Comparison of ENCODE assay signal across 9 cellular contexts in the genomic region with DNA sequence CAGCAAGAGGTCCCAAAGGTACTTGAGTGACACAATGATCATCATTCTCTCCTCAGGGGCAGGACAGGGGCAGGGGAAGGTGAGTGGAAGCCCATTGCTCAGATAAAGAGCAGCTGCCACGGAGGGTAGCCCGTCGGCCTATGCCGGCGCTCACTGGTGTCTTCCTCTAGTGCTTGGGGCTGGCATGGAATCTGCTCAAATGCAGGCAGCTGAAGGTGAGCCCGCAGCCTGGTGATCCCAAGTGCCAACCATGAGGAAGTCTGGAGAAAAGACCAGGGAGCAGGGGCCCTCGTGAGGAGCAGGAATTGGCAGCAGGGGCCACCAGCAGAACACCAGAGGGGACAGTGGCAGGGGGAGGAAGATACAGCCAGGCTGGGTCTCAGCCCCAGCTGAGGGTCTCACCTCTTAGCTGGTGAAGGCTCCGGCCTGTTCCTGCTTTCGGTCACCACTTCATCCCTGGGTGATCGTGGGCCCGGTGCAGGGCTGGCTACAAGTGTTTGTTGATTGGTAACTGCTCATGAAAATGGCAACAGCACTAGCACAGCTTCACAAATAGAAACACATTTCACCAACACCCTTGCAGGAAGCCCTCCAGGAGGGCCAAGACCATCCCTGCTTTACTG. TPM values are rescaled to one million over a fixed set of nuclear protein-coding genes. Genes with fewer than 3 reads are reported as not detected.
DNase-seq lines count a peak whose midpoint lies in the region; ATAC-seq, FAIRE-seq and TF ChIP-seq lines count a peak whose summit lies in the region.
"Had no signal": no experiment of that assay in that cellular context is flagged by ENCODE, and none has a peak within 500 bp of the region (broad histone marks: within the 10 kb centered on the region; RNA-seq: fewer than 3 reads in every experiment).

No MANE protein-coding gene starts in this region.

- WGBS in K562 (ENCODE audit: insufficient coverage, low coverage, missing lambda C conversion rate) = 93% methylated on average over 7 of the region's 11 CpGs

- H3K4me1 ChIP-seq in K562 (replicated peaks in 1 of 2; ENCODE audit: control insufficient read depth in 2 of 2, insufficient read depth in 2 of 2, low read length in 2 of 2) = peaks cover 0 to 20% of the 10 kb centered on the region in 2 experiments; a peak in 2 of 5 replicates
- H3K4me1 ChIP-seq: body of pancreas had no signal

- H3K79me2 ChIP-seq in K562 (ENCODE audit: control insufficient read depth, insufficient read depth, low read length) = no peaks in the 10 kb centered on the region

- H3K4me3 Mint-ChIP-seq in natural killer cell treated with Interleukin-12 subunit alpha and Interleukin-12 subunit beta and Interleukin-15 and Interleukin-18, amount 100 ng/mL, for 72 hours = peak overlapping the region; percentile 82

- ATAC-seq in HG03342 (IDR thresholded peaks at IDR 0.05; ENCODE audit: unreplicated experiment) (peak; percentile 3), K562 (no peak)
- no peak for ATAC-seq in natural killer cell treated with Interleukin-12 subunit alpha and Interleukin-12 subunit beta and Interleukin-15 and Interleukin-18, amount 100 ng/mL, for 72 hours
- ATAC-seq: body of pancreas had no signal

- H3K9ac ChIP-seq in K562 (ENCODE audit: insufficient read depth in 1 of 2, low read depth in 2 of 2, low read length in 2 of 2) = no peak overlapping the region

- TF ChIP-seq POLR2A in K562 (conservative IDR thresholded peaks at IDR 0.05) = no peak

- peaks cover 70 to 72% of the 10 kb centered on the region in 2 donors for H3K4me1 Mint-ChIP-seq in natural killer cell treated with Interleukin-12 subunit alpha and Interleukin-12 subunit beta and Interleukin-15 and Interleukin-18, amount 100 ng/mL, for 72 hours (ENCODE audit: low read depth in 2 of 2)

- peaks cover 46% of the 10 kb centered on the region for H3K36me3 ChIP-seq in K562 (ENCODE audit: control insufficient read depth, insufficient read depth, low read length)

- CTCF ChIA-PET in GM10248 (lab: Yijun Ruan, JAX) (interaction anchor here (1.0 to 3.2 kb wide), 4 partner anchors 26 to 103 kb away, joined by 5 to 15 read pairs (median 6); a partner anchor contains a TSS), K562 (lab: Yijun Ruan, JAX; ENCODE audit: low intra/inter-chr PET ratio) (interaction anchor here (2.1 to 4.0 kb wide), 2 partner anchors 46 to 77 kb away, joined by 10 to 27 read pairs; no protein-coding TSS in a partner anchor)

- H4K20me1 ChIP-seq in K562 (replicated peaks; ENCODE audit: control insufficient read depth, insufficient read depth, low read length) = no peaks in the 10 kb centered on the region

- in situ Hi-C loops in K562 (cut with MboI) = no loop called here

- H3K4me3 ChIP-seq in K562 = no peak overlapping the region
- H3K4me3 ChIP-seq: body of pancreas had no signal

- no peaks in the 10 kb centered on the region for H3K9me3 Mint-ChIP-seq in natural killer cell treated with Interleukin-12 subunit alpha and Interleukin-12 subunit beta and Interleukin-15 and Interleukin-18, amount 100 ng/mL, for 72 hours

- POLR2A ChIA-PET in GM10248 (lab: Yijun Ruan, JAX) = interaction anchor here (0.7 kb wide), 1 partner anchor 52 kb away, joined by 4 read pairs; a partner anchor contains a TSS
- POLR2A ChIA-PET in K562 (lab: Yijun Ruan, JAX) = interaction anchor here (0.8 to 1.8 kb wide), 4 partner anchors 11 to 52 kb away, joined by 3 to 7 read pairs (median 4); a partner anchor contains a TSS

- H3K9me1 ChIP-seq in K562 (ENCODE audit: control insufficient read depth, insufficient read depth, low read length) = peaks cover 3% of the 10 kb centered on the region

- no peak overlapping the region for H3K4me2 ChIP-seq in K562 (ENCODE audit: insufficient read depth, low read length)

- H3K27me3 Mint-ChIP-seq in natural killer cell treated with Interleukin-12 subunit alpha and Interleukin-12 subunit beta and Interleukin-15 and Interleukin-18, amount 100 ng/mL, for 72 hours = no peaks in the 10 kb centered on the region

- TF ChIP-seq EP300 in K562 (IDR thresholded peaks at IDR 0.05; ENCODE audit: low read length) = no peak

- TF ChIP-seq RAD21 in K562 (CRISPR knock-in tag; conservative IDR thresholded peaks at IDR 0.05 in 1 of 2, IDR thresholded peaks at IDR 0.05 in 1 of 2) = no peak

- FAIRE-seq in K562 (lab: Jason Lieb, UNC) = no peak

- DNase-seq in GM10248 (ENCODE audit: extremely low spot score) = peak; percentile 31
- DNase-seq in K562 (ENCODE audit: extremely low read depth in 1 of 4, low spot score in 3 of 4) = no peak
- no peak for DNase-seq in natural killer cell treated with Interleukin-12 subunit alpha and Interleukin-12 subunit beta and Interleukin-15 and Interleukin-18, amount 100 ng/mL, for 72 hours (ENCODE audit: low spot score)
- no peak for DNase-seq in stimulated activated CD4-positive, alpha-beta T cell treated with anti-CD3 and anti-CD28 coated beads, Interleukin-4, amount 100 ng/mL, for 24 hours
- DNase-seq in superior temporal gyrus (ENCODE audit: extremely low spot score) = no peak
- no peak for DNase-seq in hepatic stellate cell (ENCODE audit: low spot score)
- DNase-seq: body of pancreas, erythroblast had no signal

- H3K27ac ChIP-seq in K562 (ENCODE audit: extremely low read depth, low read depth, low read length) = peak overlapping the region; percentile 30; the same call in 1 of the 3 replicates
- H3K27ac ChIP-seq: body of pancreas had no signal

- no peak overlapping the region for H2AFZ ChIP-seq in K562 (ENCODE audit: low read depth, low read length)

- H3K27me3 ChIP-seq in K562 (ENCODE audit: control insufficient read depth in 2 of 2, insufficient read depth in 2 of 2, low read length in 2 of 2) = no peaks in the 10 kb centered on the region
- H3K27me3 ChIP-seq: body of pancreas had no signal

- TF ChIP-seq CTCF in GM10248 (IDR thresholded peaks at IDR 0.05; ENCODE audit: control extremely low read depth, extremely low read depth, low read depth, missing control alignments) (no peak), K562 (IDR thresholded peaks at IDR 0.05 in 2 of 3, conservative IDR thresholded peaks at IDR 0.05 in 1 of 3; ENCODE audit: insufficient read depth in 2 of 3, low read depth in 1 of 3, low read length in 3 of 3) (no peak)

- intact Hi-C loops in K562 (cut with micrococcal nuclease) = no loop called here

- BruUV-seq in K562 (replicated peaks; lab: Mats Ljungman, UMichigan) = no TSS peak

- peaks cover 9% of the 10 kb centered on the region for H3K36me3 Mint-ChIP-seq in natural killer cell treated with Interleukin-12 subunit alpha and Interleukin-12 subunit beta and Interleukin-15 and Interleukin-18, amount 100 ng/mL, for 72 hours

- H3K9me3 ChIP-seq in K562 (replicated peaks; ENCODE audit: control insufficient read depth, insufficient read depth, low read depth, low read length) = no peaks in the 10 kb centered on the region
- H3K9me3 ChIP-seq: body of pancreas had no signal

- peak overlapping the region; percentile 95 to 96 for H3K27ac Mint-ChIP-seq in natural killer cell treated with Interleukin-12 subunit alpha and Interleukin-12 subunit beta and Interleukin-15 and Interleukin-18, amount 100 ng/mL, for 72 hours

RNA-seq across cellular contexts. Expression of a gene that starts 24.7 kb away (rescaled TPM):
- total RNA-seq in K562 (2011; cell fraction: chromatin; rRNA removed; ENCODE audit: low replicate concordance) = 91.7 and 117 TPM in 2 replicates
- total RNA-seq in K562 (2011; cell fraction: nucleolus; rRNA removed) = 53.4 and 61.7 TPM in 2 replicates
- 62.0 and 75.0 TPM in 2 replicates for total RNA-seq in K562 (2011; cell fraction: nucleoplasm; rRNA removed)
- 46.1 and 58.1 TPM in 2 replicates for total RNA-seq in K562 (2014; rRNA removed)
- 18.4 and 22.1 TPM in 2 replicates for total RNA-seq in K562 (2014; rRNA removed; fragmentation: Illumina TruSeq; extraction: Trizol)
- total RNA-seq in K562 (2015; rRNA removed; fragmentation: Illumina TruSeq; extraction: Trizol) = 18.0 and 19.3 TPM in 2 replicates
- total RNA-seq in K562 (2021) = 51.7 and 54.2 TPM in 2 replicates
- polyA plus RNA-seq in K562 (2011; rRNA removed) = 37.6 and 58.2 TPM in 2 replicates
- 41.1 and 50.2 TPM in 2 replicates for polyA plus RNA-seq in K562 (2011; cell fraction: cytosol; rRNA removed)
- 71.7 and 92.4 TPM in 2 replicates for polyA plus RNA-seq in K562 (2011; cell fraction: nucleus; rRNA removed)
- polyA plus RNA-seq in K562 (2012) = 38.5 and 194 TPM in 2 replicates
- 26.5 and 37.1 TPM in 2 replicates for polyA plus RNA-seq in K562 (2014; fragmentation: Illumina TruSeq; extraction: Trizol)
- 1 to 10 TPM; 5.9 to 8.3 TPM for polyA plus RNA-seq in K562 (2014; fragmentation: Nextera tagmentation; extraction: Ambion mirVana)
- polyA plus RNA-seq in K562 (2014; rRNA removed) = 52.7 and 59.3 TPM in 2 replicates
- 16.0 and 22.1 TPM in 2 replicates for polyA minus RNA-seq in K562 (2011; rRNA and poly(A)+ RNA removed)
- 16.1 and 28.0 TPM in 2 replicates for polyA minus RNA-seq in K562 (2011; cell fraction: cytosol; rRNA and poly(A)+ RNA removed)
- polyA minus RNA-seq in K562 (2011; cell fraction: nucleus; rRNA and poly(A)+ RNA removed) = 15.3 and 29.2 TPM in 2 replicates
- total RNA-seq in natural killer cell treated with Interleukin-12 subunit alpha and Interleukin-12 subunit beta and Interleukin-15 and Interleukin-18, amount 100 ng/mL, for 72 hours = 100 to 1,000 TPM; 157 to 159 TPM

RNA-seq across cellular contexts. Expression of a gene that starts 29.5 kb away (rescaled TPM):
- total RNA-seq in K562 (2011; cell fraction: chromatin; rRNA removed; ENCODE audit: low replicate concordance) = 62.9 and 93.5 TPM in 2 replicates
- total RNA-seq in K562 (2011; cell fraction: nucleolus; rRNA removed) = 46.9 and 48.3 TPM in 2 replicates
- 55.8 and 62.3 TPM in 2 replicates for total RNA-seq in K562 (2011; cell fraction: nucleoplasm; rRNA removed)
- total RNA-seq in K562 (2014; rRNA removed) = 15.1 and 20.0 TPM in 2 replicates
- 11.9 and 14.2 TPM in 2 replicates for total RNA-seq in K562 (2014; rRNA removed; fragmentation: Illumina TruSeq; extraction: Trizol)
- 11.8 and 12.8 TPM in 2 replicates for total RNA-seq in K562 (2015; rRNA removed; fragmentation: Illumina TruSeq; extraction: Trizol)
- 17.8 and 20.6 TPM in 2 replicates for total RNA-seq in K562 (2021)
- 25.3 and 45.8 TPM in 2 replicates for polyA plus RNA-seq in K562 (2011; rRNA removed)
- polyA plus RNA-seq in K562 (2011; cell fraction: cytosol; rRNA removed) = 29.6 and 54.5 TPM in 2 replicates
- polyA plus RNA-seq in K562 (2011; cell fraction: nucleus; rRNA removed) = 63.5 and 76.7 TPM in 2 replicates
- 14.9 and 35.8 TPM in 2 replicates for polyA plus RNA-seq in K562 (2012)
- polyA plus RNA-seq in K562 (2014; fragmentation: Illumina TruSeq; extraction: Trizol) = 20.4 and 23.7 TPM in 2 replicates
- 1 to 10 TPM; 7.0 to 9.5 TPM for polyA plus RNA-seq in K562 (2014; fragmentation: Nextera tagmentation; extraction: Ambion mirVana)
- 20.1 and 21.1 TPM in 2 replicates for polyA plus RNA-seq in K562 (2014; rRNA removed)
- 25.0 and 35.4 TPM in 2 replicates for polyA minus RNA-seq in K562 (2011; rRNA and poly(A)+ RNA removed)
- polyA minus RNA-seq in K562 (2011; cell fraction: cytosol; rRNA and poly(A)+ RNA removed) = 11.8 and 18.3 TPM in 2 replicates
- polyA minus RNA-seq in K562 (2011; cell fraction: nucleus; rRNA and poly(A)+ RNA removed) = 13.1 and 31.0 TPM in 2 replicates
- total RNA-seq in natural killer cell treated with Interleukin-12 subunit alpha and Interleukin-12 subunit beta and Interleukin-15 and Interleukin-18, amount 100 ng/mL, for 72 hours = 10 to 100 TPM; 46.4 to 56.8 TPM

RNA-seq across cellular contexts. Expression of a gene that starts 52.2 kb away (rescaled TPM):
- 20.3 and 47.6 TPM in 2 replicates for total RNA-seq in K562 (2011; cell fraction: chromatin; rRNA removed; ENCODE audit: low replicate concordance)
- total RNA-seq in K562 (2011; cell fraction: nucleolus; rRNA removed) = 45.7 and 51.3 TPM in 2 replicates
- total RNA-seq in K562 (2011; cell fraction: nucleoplasm; rRNA removed) = 38.2 and 39.5 TPM in 2 replicates
- total RNA-seq in K562 (2014; rRNA removed) (113 and 114 TPM in 2 replicates), K562 (2014; rRNA removed; fragmentation: Illumina TruSeq; extraction: Trizol) (43.5 and 47.4 TPM in 2 replicates), K562 (2015; rRNA removed; fragmentation: Illumina TruSeq; extraction: Trizol) (22.1 and 23.0 TPM in 2 replicates), K562 (2021) (102 and 110 TPM in 2 replicates)
- polyA plus RNA-seq in K562 (2011; rRNA removed) (44.4 and 114 TPM in 2 replicates), K562 (2014; fragmentation: Illumina TruSeq; extraction: Trizol) (55.3 and 78.6 TPM in 2 replicates), K562 (2014; fragmentation: Nextera tagmentation; extraction: Ambion mirVana) (10 to 100 TPM; 12.1 to 14.9 TPM), K562 (2014; rRNA removed) (78.8 and 80.6 TPM in 2 replicates)
- polyA plus RNA-seq in K562 (2011; cell fraction: cytosol; rRNA removed) = 105 and 109 TPM in 2 replicates
- polyA plus RNA-seq in K562 (2011; cell fraction: nucleus; rRNA removed) = 42.6 and 66.5 TPM in 2 replicates
- polyA plus RNA-seq in K562 (2012) = 40.1 and 401 TPM in 2 replicates
- 33.3 and 53.8 TPM in 2 replicates for polyA minus RNA-seq in K562 (2011; rRNA and poly(A)+ RNA removed)
- 37.2 and 88.9 TPM in 2 replicates for polyA minus RNA-seq in K562 (2011; cell fraction: cytosol; rRNA and poly(A)+ RNA removed)
- polyA minus RNA-seq in K562 (2011; cell fraction: nucleus; rRNA and poly(A)+ RNA removed) = 9.7 and 26.4 TPM in 2 replicates
- 10 to 100 TPM; 18.0 to 21.6 TPM for total RNA-seq in natural killer cell treated with Interleukin-12 subunit alpha and Interleukin-12 subunit beta and Interleukin-15 and Interleukin-18, amount 100 ng/mL, for 72 hours
